Comparison of ENCODE assay signal across 1 cellular context in genomic region chr1:169892819-169893644, GRCh38.
TF ChIP-seq lines count a peak whose summit lies in the region.

No MANE protein-coding gene starts in this region.

TF ChIP-seq in K562, 482 proteins besides CTCF, POLR2A, EP300 and RAD21 (continued from another document and continues in another):
- TF ChIP-seq STAT6 (CRISPR knock-in tag; IDR thresholded peaks at IDR 0.05) (no peak), ZNF24 (IDR thresholded peaks at IDR 0.05) (no peak), IRF2 (CRISPR knock-in tag; IDR thresholded peaks at IDR 0.05) (no peak), E2F3 (CRISPR knock-in tag; IDR thresholded peaks at IDR 0.05) (peak; percentile 53; the same call in 1 of the 2 replicates), ESRRA (IDR thresholded peaks at IDR 0.05; ENCODE audit: borderline replicate concordance, low read depth) (0 out of 2 replicates have a peak, but pooled peaks have one; percentile 13), CHD2 (IDR thresholded peaks at IDR 0.05; ENCODE audit: low read depth, low read length) (no peak), NBN (IDR thresholded peaks at IDR 0.05; ENCODE audit: low read depth) (no peak), ARID2 (IDR thresholded peaks at IDR 0.05) (no peak; the same call in 1 of the 2 replicates), FOXP4 (CRISPR knock-in tag; IDR thresholded peaks at IDR 0.05; ENCODE audit: borderline replicate concordance) (peak; percentile 80; the same call in 1 of the 2 replicates), CEBPG (CRISPR knock-in tag; IDR thresholded peaks at IDR 0.05) (no peak), CEBPG (tag; conservative IDR thresholded peaks at IDR 0.05 in 1 of 2, IDR thresholded peaks at IDR 0.05 in 1 of 2) (no peak), FUS (optimal IDR thresholded peaks at IDR 0.05; ENCODE audit: low read depth, low read length) (peak; percentile 86), ATF6 (CRISPR knock-in tag; IDR thresholded peaks at IDR 0.05) (no peak), UBTF (IDR thresholded peaks at IDR 0.05; ENCODE audit: borderline replicate concordance in 1 of 2, low read depth in 2 of 2, low read length in 2 of 2) (peak; percentile 74 to 82; a peak in 3 of 4 replicates), ARID1B (IDR thresholded peaks at IDR 0.05) (no peak), RBM22 (IDR thresholded peaks at IDR 0.05; ENCODE audit: low read depth, low read length, poor library complexity, severe bottlenecking) (peak; percentile 60), HNRNPLL (IDR thresholded peaks at IDR 0.05; ENCODE audit: low read depth, low read length, poor library complexity, severe bottlenecking) (peak; percentile 76), THRA (IDR thresholded peaks at IDR 0.05) (no peak), ZNF655 (CRISPR knock-in tag; IDR thresholded peaks at IDR 0.05) (no peak), YY1 (IDR thresholded peaks at IDR 0.05; ENCODE audit: borderline replicate concordance in 1 of 3, control insufficient read depth in 1 of 3, extremely low read depth in 1 of 3, insufficient read depth in 3 of 3, insufficient read length in 1 of 3, insufficient replicate concordance in 2 of 3, low read depth in 1 of 3, low read length in 2 of 3) (no peak), ZKSCAN1 (IDR thresholded peaks at IDR 0.05; ENCODE audit: low read depth, low read length) (no peak), ID3 (CRISPR knock-in tag; IDR thresholded peaks at IDR 0.05) (no peak), ID3 (tag; IDR thresholded peaks at IDR 0.05) (no peak), PRDM10 (IDR thresholded peaks at IDR 0.05; ENCODE audit: partially characterized antibody) (no peak), XRCC3 (IDR thresholded peaks at IDR 0.05) (no peak), CHD1 (IDR thresholded peaks at IDR 0.05; ENCODE audit: low read length) (peak; percentile 76), CUX1 (CRISPR knock-in tag; IDR thresholded peaks at IDR 0.05) (0 out of 2 replicates have a peak, but pooled peaks have one; percentile 72), NONO (IDR thresholded peaks at IDR 0.05; ENCODE audit: low read depth in 2 of 2, low read length in 1 of 2) (peak in 1 of 2 experiments; percentile 70; a peak in 1 of 4 replicates)
